33 cellular contexts compared by ENCODE assay signal in genomic region chr3:95237783-95238182, GRCh38.
"Had no signal": no experiment of that assay in that cellular context is flagged by ENCODE, and none has a peak within 500 bp of the region (broad histone marks: within the 10 kb centered on the region; RNA-seq: fewer than 3 reads in every experiment).

No MANE protein-coding gene starts in this region.

- DNase-seq: activated effector memory CD4-positive, alpha-beta T cell treated with anti-CD3 and anti-CD28 coated beads, Interleukin-2, amount 50 U/mL, for 16 hours; activated effector memory CD4-positive, alpha-beta T cell treated with Interleukin-2 at 50 U/mL for 16 hours; activated gamma-delta T cell; activated gamma-delta T cell treated with Interleukin-2 at 50 U/mL for 16 hours; activated naive CD4-positive, alpha-beta T cell; activated naive CD4-positive, alpha-beta T cell treated with anti-CD3 and anti-CD28 coated beads for 36 hours; activated naive CD4-positive, alpha-beta T cell treated with anti-CD3 and anti-CD28 coated beads, Interleukin-2, amount 10 ng/mL, durations not matched to agents 7 days and 5 days; activated naive CD4-positive, alpha-beta T cell treated with anti-CD3 and anti-CD28 coated beads, Interleukin-2, amount 50 U/mL, for 16 hours; activated naive CD4-positive, alpha-beta T cell treated with Interleukin-2 at 50 U/mL for 16 hours; activated naive CD8-positive, alpha-beta T cell treated with anti-CD3 and anti-CD28 coated beads for 36 hours; activated naive CD8-positive, alpha-beta T cell treated with anti-CD3 and anti-CD28 coated beads, Interleukin-2, amount 10 ng/mL, durations not matched to agents 7 days and 5 days; activated naive CD8-positive, alpha-beta T cell treated with anti-CD3 and anti-CD28 coated beads, Interleukin-2, amount 50 U/mL, for 24 hours; activated T-cell treated with anti-CD3 and anti-CD28 coated beads, Interleukin-2, amount 50 U/mL, for 4 hours; activated T-cell treated with anti-CD3 and anti-CD28 coated beads, Interleukin-2, amount 50 U/mL, for 48 hours; activated T-cell treated with anti-CD3 and anti-CD28 coated beads, Interleukin-2, amount 50 U/mL, for 72 hours; adrenal gland; amniotic stem cell; amygdala; anterior cingulate cortex; aorta; body of pancreas; brain microvascular endothelial cell; caudate nucleus; central memory CD4-positive, alpha-beta T cell; cerebellar nuclear complex had no signal

- ATAC-seq: activated naive CD4-positive, alpha-beta T cell treated with anti-CD3 and anti-CD28 coated beads, Interleukin-2, amount 50 U/mL, for 72 hours; activated naive CD8-positive, alpha-beta T cell treated with anti-CD3 and anti-CD28 coated beads, Interleukin-2, amount 50 U/mL, for 24 hours; activated T-cell treated with anti-CD3 and anti-CD28 coated beads, Interleukin-2, amount 50 U/mL, for 4 hours; activated T-cell treated with anti-CD3 and anti-CD28 coated beads, Interleukin-2, amount 50 U/mL, for 72 hours; activated T-helper 17 cell treated with anti-CD3 and anti-CD28 coated beads, Interleukin-2, amount 50 U/mL, for 72 hours; body of pancreas had no signal

- H3K27ac ChIP-seq: adrenal gland, ascending aorta, body of pancreas, brain microvascular endothelial cell, breast epithelium, cardiac muscle cell had no signal

- H3K36me3 ChIP-seq: adrenal gland, ascending aorta, brain microvascular endothelial cell, breast epithelium, cardiac muscle cell had no signal

- H3K4me1 ChIP-seq: adrenal gland, ascending aorta, body of pancreas, breast epithelium had no signal

- FAIRE-seq: astrocyte, bronchial epithelial cell, colon had no signal

- H3K4me3 ChIP-seq: adrenal gland, ascending aorta, body of pancreas, breast epithelium, cardiac muscle cell had no signal

- H3K9me3 ChIP-seq: ascending aorta, body of pancreas, breast epithelium had no signal

- H3K27me3 ChIP-seq: adrenal gland, ascending aorta, body of pancreas, brain microvascular endothelial cell, breast epithelium, cardiac muscle cell had no signal
